In the genomic region with DNA sequence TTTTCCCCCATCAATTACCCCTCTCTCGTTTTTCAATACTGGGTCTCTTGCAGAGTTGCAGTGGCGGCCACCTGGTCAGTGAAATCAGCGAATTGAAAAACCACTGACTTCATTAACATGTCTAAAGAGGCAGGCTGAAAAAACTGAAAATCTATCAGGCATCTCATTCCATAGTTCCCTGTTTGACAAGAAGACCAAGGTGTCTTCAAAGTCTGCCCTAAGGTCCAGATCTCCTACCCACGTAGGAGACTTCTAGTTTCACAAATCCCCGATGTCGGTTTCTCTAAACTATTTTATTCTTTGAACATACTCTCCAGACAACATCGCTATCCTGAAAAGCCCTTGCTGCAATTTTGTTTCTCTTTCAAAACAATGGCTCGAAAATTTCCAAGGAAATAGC, we compare ENCODE assay signal across 8 cellular contexts. TPM values are rescaled to one million over a fixed set of nuclear protein-coding genes. Genes with fewer than 3 reads are reported as not detected.
A peak's percentile ranks its signal among the peaks of the same experiment; 100 is the strongest.
DNase-seq lines count a peak whose midpoint lies in the region; ATAC-seq and TF ChIP-seq lines count a peak whose summit lies in the region.

No MANE protein-coding gene starts in this region.

- no peak for ATAC-seq in GM21447 (IDR thresholded peaks at IDR 0.05; ENCODE audit: unreplicated experiment)

- TF ChIP-seq CTCF in WERI-Rb-1 (IDR thresholded peaks at IDR 0.05; ENCODE audit: low read depth, low read length) (no peak), stomach (IDR thresholded peaks at IDR 0.05) (no peak)

- intact Hi-C loops in stomach (cut with DNase I; ENCODE audit: low total_unique reads): no loop called here

- no peaks in the 10 kb centered on the region for H3K27me3 ChIP-seq in WERI-Rb-1 (ENCODE audit: insufficient read depth, low read depth, severe bottlenecking)
- no peaks in the 10 kb centered on the region for H3K27me3 ChIP-seq in stomach

- peaks cover 29 to 62% (median 58%) of the 10 kb centered on the region in 4 donors for H3K4me1 ChIP-seq in stomach

- H3K4me3 ChIP-seq in WERI-Rb-1 (ENCODE audit: low read depth, low read length) (peak overlapping the region; percentile 100), iPS-11a (ENCODE audit: low read depth, low read length) (peak overlapping the region; percentile 57), stomach (peak overlapping the region; percentile 72 to 90 (median 86))

- H3K9me3 ChIP-seq in WERI-Rb-1 (ENCODE audit: severe bottlenecking) (peaks cover 6% of the 10 kb centered on the region), stomach (no peaks in the 10 kb centered on the region)

- H3K27ac ChIP-seq in WERI-Rb-1 (peak overlapping the region; percentile 98), stomach (peak overlapping the region; percentile 87 to 99 (median 98))

- DNase-seq in NCI-H510A treated with DMSO at 0.1 percent for 48 hours (lab: John Stamatoyannopoulos, UW) (peak; percentile 69), NCI-H510A (lab: John Stamatoyannopoulos, UW) (no peak), WERI-Rb-1 (no peak), stomach (no peak), COLO829 (ENCODE audit: low spot score) (no peak), NCI-H1694 treated with DMSO at 0.1 percent for 48 hours (lab: John Stamatoyannopoulos, UW) (no peak)

- no peak for TF ChIP-seq EP300 in stomach (IDR thresholded peaks at IDR 0.05)

- TF ChIP-seq POLR2A in stomach (IDR thresholded peaks at IDR 0.05): no peak

- H3K36me3 ChIP-seq in WERI-Rb-1 (peaks cover 40% of the 10 kb centered on the region), stomach (peaks cover 20 to 33% (median 27%) of the 10 kb centered on the region in 4 donors)

- WGBS in stomach, 5 donors: 16 to 24% (median 20%) methylated on average over 8 of the region's 8 CpGs

RNA-seq across cellular contexts. Expression of gene TUBB, which starts 0.8 kb away (rescaled TPM):
- total RNA-seq in stomach: 100 to 1,000 TPM in 4 of 5 donors, 10 to 100 TPM in 1; 67.5 to 177 (median 109) TPM
- 100 to 1,000 TPM; 127 to 223 (median 183) TPM for polyA plus RNA-seq in stomach

RNA-seq across cellular contexts. Expression of gene MDC1, which starts 2.3 kb away (rescaled TPM):
- 100 to 1,000 TPM in 2 of 5 donors, 10 to 100 TPM in 2, 1 to 10 TPM in 1; 9.6 to 153 (median 99.2) TPM for total RNA-seq in stomach
- polyA plus RNA-seq in stomach: 1 to 10 TPM; 3.8 to 8.7 (median 4.2) TPM

RNA-seq across cellular contexts. Expression of gene FLOT1, which starts 23.1 kb away (rescaled TPM):
- total RNA-seq in stomach: 100 to 1,000 TPM in 2 of 5 donors, 10 to 100 TPM in 3; 40.6 to 201 (median 74.7) TPM
- 100 to 1,000 TPM; 145 to 178 (median 151) TPM for polyA plus RNA-seq in stomach

RNA-seq across cellular contexts. Expression of gene IER3, which starts 25.0 kb away (rescaled TPM):
- 100 to 1,000 TPM in 2 of 5 donors, 10 to 100 TPM in 3; 16.5 to 144 (median 92.8) TPM for total RNA-seq in stomach
- 100 to 1,000 TPM; 112 to 187 (median 147) TPM for polyA plus RNA-seq in stomach

RNA-seq across cellular contexts. Expression of gene NRM, which starts 28.6 kb away (rescaled TPM):
- 1 to 10 TPM in 4 of 5 donors, under 1 TPM in 1; 0.92 to 6.4 (median 2.9) TPM for total RNA-seq in stomach
- polyA plus RNA-seq in stomach: 10 to 100 TPM in 1 of 3 donors, 1 to 10 TPM in 2; 4.1 to 15.8 (median 8.5) TPM
